8 cellular contexts compared by ENCODE assay signal in the genomic region with DNA sequence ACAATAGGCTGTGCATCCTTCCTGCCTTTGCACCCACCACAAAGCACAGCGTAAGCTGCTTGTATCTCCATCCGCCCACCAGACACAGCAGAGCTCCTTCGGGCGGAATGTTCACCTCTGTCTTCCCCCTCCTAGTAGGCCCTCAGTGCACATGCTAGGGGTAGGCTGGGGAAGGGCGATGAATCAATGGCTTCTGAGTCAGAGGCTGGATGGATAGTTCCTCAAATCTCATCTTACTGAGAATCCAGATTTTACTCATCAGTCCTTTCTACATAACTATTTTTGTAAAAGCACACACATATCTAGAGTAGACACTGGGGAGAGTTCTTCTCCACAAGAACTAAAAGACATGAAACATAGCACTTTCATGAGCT.
DNase-seq lines count a peak whose midpoint lies in the region; ATAC-seq and TF ChIP-seq lines count a peak whose summit lies in the region.

No MANE protein-coding gene starts in this region.

- no peak overlapping the region for H3K14ac ChIP-seq in H9 (ENCODE audit: insufficient read depth, low read length)

- H3K4ac ChIP-seq in H9 (ENCODE audit: low read depth, low read length), result no peak overlapping the region

- H3K27me3 ChIP-seq in H9 (ENCODE audit: insufficient read depth, low read length), result no peaks in the 10 kb centered on the region

- in situ Hi-C loops in GM13976 (cut with MboI; ENCODE audit: low sequenced_read_pairs, unreplicated experiment) (no loop called here), KBM-7 (cut with MboI; ENCODE audit: low pct_unique_long_range_greater_than_20kb, low sequenced_read_pairs) (loop anchor here (25.0 kb wide), 1 partner anchor 170 kb away; a partner anchor contains a TSS)

- H3T11ph ChIP-seq in H9 (ENCODE audit: low read length), result no peak overlapping the region

- no peak overlapping the region for H2AFZ ChIP-seq in H9 (ENCODE audit: low read length)

- H3K9me3 Mint-ChIP-seq in H9, result no peaks in the 10 kb centered on the region
- H3K9me3 Mint-ChIP-seq in nephron progenitor cell, result no peaks in the 10 kb centered on the region

- no peak overlapping the region for H2BK5ac ChIP-seq in H9 (ENCODE audit: insufficient read length, low read length)

- H3K9me3 ChIP-seq in H9 (ENCODE audit: control insufficient read depth, low read depth, low read length), result no peaks in the 10 kb centered on the region

- H3K4me1 ChIP-seq in H9 (ENCODE audit: insufficient read depth, low read length), result no peaks in the 10 kb centered on the region

- WGBS in H9 (ENCODE audit: extremely low coverage, insufficient read length, low lambda C conversion rate), result no CpG with 5 or more reads among the region's 5 CpGs

- H3K4me3 Mint-ChIP-seq in H9, result no peak overlapping the region
- no peak overlapping the region for H3K4me3 Mint-ChIP-seq in nephron progenitor cell

- peak; percentile 85 for DNase-seq in GM13976 (ENCODE audit: low spot score)
- DNase-seq in fibroblast of mammary gland (ENCODE audit: low read depth), result peak; percentile 93
- peak; percentile 50 for DNase-seq in superior temporal gyrus (ENCODE audit: extremely low spot score)
- no peak for DNase-seq in H9
- DNase-seq in KBM-7, result no peak
- DNase-seq in nephron progenitor cell, result no peak

- no peaks in the 10 kb centered on the region for H3K79me1 ChIP-seq in H9 (ENCODE audit: insufficient read depth, low read depth, low read length, poor library complexity, severe bottlenecking)

- no peak for TF ChIP-seq CTCF in GM13976 (IDR thresholded peaks at IDR 0.05; ENCODE audit: borderline replicate concordance, control extremely low read depth, extremely low read depth, insufficient read depth, missing control alignments)
- no peak for TF ChIP-seq CTCF in fibroblast of mammary gland (conservative IDR thresholded peaks at IDR 0.05; ENCODE audit: control insufficient read depth, insufficient read depth, low read depth, low read length)
- no peak for TF ChIP-seq CTCF in H9 (conservative IDR thresholded peaks at IDR 0.05)
- no peak for TF ChIP-seq CTCF in nephron progenitor cell (IDR thresholded peaks at IDR 0.05)

- no peak overlapping the region for H2BK20ac ChIP-seq in H9 (ENCODE audit: low read depth, low read length, poor library complexity, severe bottlenecking)

- no peak overlapping the region for H3K27ac ChIP-seq in H9 (ENCODE audit: insufficient read length, low read depth, low read length)

- no peaks in the 10 kb centered on the region for H4K20me1 ChIP-seq in H9 (ENCODE audit: control insufficient read depth, insufficient read depth, insufficient read length)

- H4K8ac ChIP-seq in H9 (replicated peaks; ENCODE audit: insufficient read length, low read depth, low read length), result no peak overlapping the region

- H2BK15ac ChIP-seq in H9 (ENCODE audit: low read depth, low read length), result no peak overlapping the region

- H3K36me3 Mint-ChIP-seq in H9 (ENCODE audit: insufficient read depth in 1 of 3, low read depth in 3 of 3) (no peaks in the 10 kb centered on the region; a peak in 1 of 7 replicates), nephron progenitor cell (ENCODE audit: low read depth) (peaks cover 17% of the 10 kb centered on the region)

- no peak overlapping the region for H2BK120ac ChIP-seq in H9 (ENCODE audit: low read depth, low read length, poor library complexity, severe bottlenecking)

- no peak overlapping the region for H4K91ac ChIP-seq in H9 (ENCODE audit: insufficient read length, low read depth, low read length)

- no peak overlapping the region for H3K4me3 ChIP-seq in fibroblast of mammary gland (ENCODE audit: control insufficient read depth, low read depth, low read length)

- H3K79me2 ChIP-seq in H9 (ENCODE audit: insufficient read depth, low read length), result no peaks in the 10 kb centered on the region; the same call in 1 of the 2 replicates

- H3K4me2 ChIP-seq in H9 (ENCODE audit: insufficient read depth, insufficient read length, low read length), result no peak overlapping the region

- H3K9ac ChIP-seq in H9 (ENCODE audit: extremely low read depth, insufficient read length, low read length), result no peak overlapping the region

- H2AK5ac ChIP-seq in H9 (ENCODE audit: insufficient read length, low read length), result no peak overlapping the region

- H4K5ac ChIP-seq in H9 (ENCODE audit: insufficient read length, low read depth, low read length), result no peak overlapping the region

- no peak overlapping the region for H2BK12ac ChIP-seq in H9 (ENCODE audit: insufficient read length, low read depth, low read length)

- H3K23ac ChIP-seq in H9 (ENCODE audit: insufficient read length, low read depth, low read length), result no peak overlapping the region

- H3K18ac ChIP-seq in H9 (ENCODE audit: insufficient read length, low read depth, low read length), result no peak overlapping the region

- no peaks in the 10 kb centered on the region for H3K23me2 ChIP-seq in H9 (ENCODE audit: insufficient read length, low read depth, low read length, poor library complexity, severe bottlenecking)

- no peaks in the 10 kb centered on the region for H3K27me3 Mint-ChIP-seq in H9 (ENCODE audit: low read depth)
- H3K27me3 Mint-ChIP-seq in nephron progenitor cell (ENCODE audit: low read depth, poor library complexity), result peaks cover 3% of the 10 kb centered on the region

- ATAC-seq in GM21423 (IDR thresholded peaks at IDR 0.05; ENCODE audit: unreplicated experiment) (peak; percentile 90), HG03575 (IDR thresholded peaks at IDR 0.05; ENCODE audit: extremely low read depth, insufficient number of reproducible peaks, low FRiP score, unreplicated experiment) (peak; percentile 84)

- H3K56ac ChIP-seq in H9 (ENCODE audit: insufficient read length, low read depth, low read length), result no peak overlapping the region

- H3K4me1 Mint-ChIP-seq in H9, result peaks cover 25% of the 10 kb centered on the region in 2 experiments
- peaks cover 49% of the 10 kb centered on the region for H3K4me1 Mint-ChIP-seq in nephron progenitor cell

- 0 out of 7 replicates have a peak overlapping the region, but pooled peaks of 1 of the 3 experiments have one; percentile 25 for H3K27ac Mint-ChIP-seq in H9
- H3K27ac Mint-ChIP-seq in nephron progenitor cell, result no peak overlapping the region

Comparison
In these comparisons a context has a peak if more than half of its experiments do, and no peak if none do; other contexts are left out.
1. DNase-seq: peak in GM13976 (single experiment), fibroblast of mammary gland (single experiment) and superior temporal gyrus (single experiment); none in H9 (single experiment), KBM-7 (single experiment) and nephron progenitor cell (single experiment).